Comparison of ENCODE assay signal across 8 cellular contexts in genomic region chr9:98256632-98257218, GRCh38. TPM values are rescaled to one million over a fixed set of nuclear protein-coding genes. Genes with fewer than 3 reads are reported as not detected.
A peak's percentile ranks its signal among the peaks of the same experiment; 100 is the strongest.
DNase-seq lines count a peak whose midpoint lies in the region; ATAC-seq, FAIRE-seq and TF ChIP-seq lines count a peak whose summit lies in the region.

No MANE protein-coding gene starts in this region.

- peak overlapping the region; percentile 92 to 100 for H3K27ac ChIP-seq in small intestine (ENCODE audit: low read depth in 1 of 2, low read length in 1 of 2)

- DNase-seq in GM13977 (ENCODE audit: low spot score) (peak; percentile 28), NCI-H82 treated with DMSO at 0.1 percent for 48 hours (lab: John Stamatoyannopoulos, UW; ENCODE audit: unreplicated experiment) (peak; percentile 9), hepatic stellate cell (ENCODE audit: low spot score) (peak; percentile 26), small intestine (no peak)
- peak; percentile 7 for DNase-seq in activated gamma-delta T cell treated with anti-CD3 and anti-CD28 coated beads, Interleukin-2, amount 50 U/mL, for 16 hours (ENCODE audit: low read depth)

- H3K4me3 ChIP-seq in small intestine (ENCODE audit: low read depth in 1 of 2, low read length in 2 of 2): peak overlapping the region; percentile 47 to 92

- H3K36me3 ChIP-seq in small intestine (ENCODE audit: control insufficient read depth in 2 of 2, insufficient read depth in 2 of 2, low read length in 2 of 2): no peaks in the 10 kb centered on the region

- FAIRE-seq in small intestine (lab: Jason Lieb, UNC): no peak

- WGBS in small intestine, 3 donors: 6 to 15% (median 10%) methylated on average over 14 of the region's 14 CpGs

- no peaks in the 10 kb centered on the region for H3K27me3 ChIP-seq in small intestine (ENCODE audit: control insufficient read depth in 2 of 2, insufficient read depth in 2 of 2, low read length in 2 of 2)

- in situ Hi-C loops in GM13977 (cut with MboI; ENCODE audit: low pct_unique_long_range_greater_than_20kb, low sequenced_read_pairs, unreplicated experiment): loop anchor here (25.0 kb wide), 1 partner anchor 319 kb away; the partner anchor contains the start of gene HEMGN

- no peak for TF ChIP-seq POLR2A in GM18505 (IDR thresholded peaks at IDR 0.05; ENCODE audit: borderline replicate concordance, extremely low read depth, insufficient read depth, insufficient read length)

- no peak for TF ChIP-seq CTCF in GM13977 (IDR thresholded peaks at IDR 0.05; ENCODE audit: extremely low read depth, insufficient read depth, missing control alignments)

- ATAC-seq in HG02610 (IDR thresholded peaks at IDR 0.05; ENCODE audit: unreplicated experiment): no peak
- no peak for ATAC-seq in GM21447 (IDR thresholded peaks at IDR 0.05; ENCODE audit: unreplicated experiment)
- no peak for ATAC-seq in GM18505 (IDR thresholded peaks at IDR 0.05; ENCODE audit: unreplicated experiment)

- peaks cover 0 to 4% of the 10 kb centered on the region in 2 donors for H3K4me1 ChIP-seq in small intestine (ENCODE audit: control insufficient read depth in 2 of 2, insufficient read depth in 1 of 2, low read depth in 1 of 2, low read length in 1 of 2)

- no peaks in the 10 kb centered on the region for H3K9me3 ChIP-seq in small intestine (ENCODE audit: control insufficient read depth, low read depth)

RNA-seq across cellular contexts. Expression of gene TBC1D2, which starts 1.3 kb away (rescaled TPM):
- polyA plus RNA-seq in small intestine: 10 to 100 TPM; 12.2 to 42.0 (median 24.0) TPM
